In the genomic region with DNA sequence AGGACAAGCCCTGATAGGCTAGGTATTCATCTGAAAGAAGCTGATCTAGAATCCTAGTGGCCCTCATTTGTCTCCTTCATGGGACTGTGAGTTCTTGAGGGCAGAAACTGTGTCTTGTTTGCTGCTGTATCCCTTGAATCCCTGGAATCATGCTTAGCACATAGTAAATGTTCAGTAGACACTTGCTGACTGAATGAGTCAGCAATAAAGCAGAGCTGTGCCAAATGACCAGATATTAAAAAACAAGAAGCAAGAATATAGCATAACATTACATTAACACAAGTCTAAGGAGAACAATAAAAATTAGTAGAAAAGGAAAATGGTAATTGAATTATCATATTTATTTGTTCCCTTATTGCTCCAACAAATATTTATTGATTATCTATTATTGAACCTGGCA, we compare ENCODE assay signal across 1 cellular context.
TF ChIP-seq lines count a peak whose summit lies in the region.

No MANE protein-coding gene starts in this region.

TF ChIP-seq in HepG2, 621 proteins besides CTCF, POLR2A, EP300 and RAD21:
- TF ChIP-seq, protein P1, sequence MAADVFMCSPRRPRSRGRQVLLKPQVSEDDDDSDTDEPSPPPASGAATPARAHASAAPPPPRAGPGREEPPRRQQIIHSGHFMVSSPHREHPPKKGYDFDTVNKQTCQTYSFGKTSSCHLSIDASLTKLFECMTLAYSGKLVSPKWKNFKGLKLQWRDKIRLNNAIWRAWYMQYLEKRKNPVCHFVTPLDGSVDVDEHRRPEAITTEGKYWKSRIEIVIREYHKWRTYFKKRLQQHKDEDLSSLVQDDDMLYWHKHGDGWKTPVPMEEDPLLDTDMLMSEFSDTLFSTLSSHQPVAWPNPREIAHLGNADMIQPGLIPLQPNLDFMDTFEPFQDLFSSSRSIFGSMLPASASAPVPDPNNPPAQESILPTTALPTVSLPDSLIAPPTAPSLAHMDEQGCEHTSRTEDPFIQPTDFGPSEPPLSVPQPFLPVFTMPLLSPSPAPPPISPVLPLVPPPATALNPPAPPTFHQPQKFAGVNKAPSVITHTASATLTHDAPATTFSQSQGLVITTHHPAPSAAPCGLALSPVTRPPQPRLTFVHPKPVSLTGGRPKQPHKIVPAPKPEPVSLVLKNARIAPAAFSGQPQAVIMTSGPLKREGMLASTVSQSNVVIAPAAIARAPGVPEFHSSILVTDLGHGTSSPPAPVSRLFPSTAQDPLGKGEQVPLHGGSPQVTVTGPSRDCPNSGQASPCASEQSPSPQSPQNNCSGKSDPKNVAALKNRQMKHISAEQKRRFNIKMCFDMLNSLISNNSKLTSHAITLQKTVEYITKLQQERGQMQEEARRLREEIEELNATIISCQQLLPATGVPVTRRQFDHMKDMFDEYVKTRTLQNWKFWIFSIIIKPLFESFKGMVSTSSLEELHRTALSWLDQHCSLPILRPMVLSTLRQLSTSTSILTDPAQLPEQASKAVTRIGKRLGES (CRISPR knock-in tag; IDR thresholded peaks at IDR 0.05; ENCODE audit: borderline replicate concordance) = no peak
- TF ChIP-seq ZNF350 (CRISPR knock-in tag; IDR thresholded peaks at IDR 0.05; ENCODE audit: borderline replicate concordance, low read depth) (no peak), NFE2L2 (IDR thresholded peaks at IDR 0.05; ENCODE audit: low read length) (peak; percentile 57; the same call in 1 of the 2 replicates), MAFF (IDR thresholded peaks at IDR 0.05; ENCODE audit: low read depth, low read length) (0 out of 2 replicates have a peak, but pooled peaks have one; percentile 9), MAFK (conservative IDR thresholded peaks at IDR 0.05 in 1 of 2, IDR thresholded peaks at IDR 0.05 in 1 of 2; ENCODE audit: low read length in 2 of 2) (peak in 1 of 2 experiments; percentile 32; a peak in 2 of 4 replicates)
- TF ChIP-seq, protein P2, sequence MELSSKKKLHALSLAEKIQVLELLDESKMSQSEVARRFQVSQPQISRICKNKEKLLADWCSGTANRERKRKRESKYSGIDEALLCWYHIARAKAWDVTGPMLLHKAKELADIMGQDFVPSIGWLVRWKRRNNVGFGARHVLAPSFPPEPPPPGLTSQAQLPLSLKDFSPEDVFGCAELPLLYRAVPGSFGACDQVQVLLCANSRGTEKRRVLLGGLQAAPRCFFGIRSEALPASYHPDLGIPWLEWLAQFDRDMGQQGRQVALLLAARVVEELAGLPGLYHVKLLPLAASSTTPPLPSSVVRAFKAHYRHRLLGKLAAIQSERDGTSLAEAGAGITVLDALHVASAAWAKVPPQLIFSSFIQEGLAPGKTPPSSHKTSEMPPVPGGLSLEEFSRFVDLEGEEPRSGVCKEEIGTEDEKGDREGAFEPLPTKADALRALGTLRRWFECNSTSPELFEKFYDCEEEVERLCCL (CRISPR knock-in tag; IDR thresholded peaks at IDR 0.05; ENCODE audit: borderline replicate concordance) = no peak
